ENCODE assay signal across 22 cellular contexts in genomic region chr5:11700376-11700775, GRCh38.
"Had no signal": no experiment of that assay in that cellular context is flagged by ENCODE, and none has a peak within 500 bp of the region (broad histone marks: within the 10 kb centered on the region; RNA-seq: fewer than 3 reads in every experiment).

No MANE protein-coding gene starts in this region.

- DNase-seq: colonic mucosa; cortex of kidney; effector CD8-positive, alpha-beta T cell; effector memory CD8-positive, alpha-beta T cell; endodermal cell; foreskin keratinocyte; glutamatergic neuron; head of caudate nucleus; heart right ventricle; hypothalamus; left cardiac atrium; left lung; left ventricle myocardium superior; lower lobe of right lung; mesenchymal stem cell; mucosa of descending colon; naive B cell had no signal

- H3K4me3 ChIP-seq: colonic mucosa, esophagus muscularis mucosa, gastroesophageal sphincter, heart right ventricle, hepatocyte, left lung, lower lobe of right lung, mucosa of descending colon had no signal

- H3K36me3 Mint-ChIP-seq: mesothelial cell of epicardium, naive B cell had no signal

- ATAC-seq: effector memory CD8-positive, alpha-beta T cell; foreskin keratinocyte; gastroesophageal sphincter; heart right ventricle; left cardiac atrium; left lung; left ventricle myocardium superior; lower lobe of right lung; mucosa of descending colon had no signal

- H3K27me3 ChIP-seq: colonic mucosa, esophagus muscularis mucosa, foreskin keratinocyte, gastroesophageal sphincter, hepatocyte, left lung had no signal

- H3K9me3 Mint-ChIP-seq: dendritic cell treated with granulocyte-macrophage colony-stimulating factor and Interleukin-4, amounts not matched to agents 40 ng/mL and 50 ng/mL, for 4 days; endodermal cell; mesothelial cell of epicardium had no signal

- H3K4me2 ChIP-seq: hepatocyte had no signal

- H3K36me3 ChIP-seq: colonic mucosa, esophagus muscularis mucosa, gastroesophageal sphincter, heart right ventricle, left lung, lower lobe of right lung had no signal

- H3K27ac Mint-ChIP-seq: dendritic cell treated with granulocyte-macrophage colony-stimulating factor and Interleukin-4, amounts not matched to agents 40 ng/mL and 50 ng/mL, for 4 days; effector memory CD8-positive, alpha-beta T cell; endodermal cell; mesothelial cell of epicardium; naive B cell had no signal

- H3K27ac ChIP-seq: colonic mucosa, esophagus muscularis mucosa, foreskin keratinocyte, gastroesophageal sphincter, heart right ventricle, hepatocyte, left lung, lower lobe of right lung had no signal

- H3K4me3 Mint-ChIP-seq: dendritic cell treated with granulocyte-macrophage colony-stimulating factor and Interleukin-4, amounts not matched to agents 40 ng/mL and 50 ng/mL, for 4 days; effector memory CD8-positive, alpha-beta T cell; endodermal cell; mesothelial cell of epicardium; naive B cell had no signal

- H2AFZ ChIP-seq: hepatocyte had no signal

- H3K4me1 Mint-ChIP-seq: mesothelial cell of epicardium, naive B cell had no signal

- H3K9me3 ChIP-seq: colonic mucosa, esophagus muscularis mucosa, gastroesophageal sphincter, left lung, lower lobe of right lung, mucosa of descending colon had no signal

- H3K4me1 ChIP-seq: colonic mucosa, esophagus muscularis mucosa, foreskin keratinocyte, gastroesophageal sphincter, heart right ventricle, left lung, lower lobe of right lung had no signal

- H3K27me3 Mint-ChIP-seq: effector memory CD8-positive, alpha-beta T cell; naive B cell had no signal
